Comparison of ENCODE assay signal across 25 cellular contexts in the genomic region with DNA sequence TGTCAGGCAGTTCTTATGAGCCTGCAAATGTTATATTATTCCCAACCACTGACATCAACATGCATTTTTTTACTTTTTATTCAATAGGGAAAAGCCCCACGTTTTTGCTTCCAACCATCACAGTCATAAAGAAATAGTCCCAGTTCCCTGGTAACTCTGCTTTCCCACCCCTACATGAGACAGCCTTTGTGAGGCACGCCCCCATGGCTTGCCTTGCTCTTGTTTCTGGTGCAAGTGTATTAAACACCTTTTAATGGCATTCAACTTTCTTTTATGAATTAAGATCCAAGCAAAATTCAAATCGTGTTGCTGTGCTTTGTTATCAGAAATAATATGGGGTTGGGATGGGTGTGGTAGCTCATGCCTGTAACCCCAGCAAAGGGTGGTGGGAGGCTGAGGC. TPM values are rescaled to one million over a fixed set of nuclear protein-coding genes. Genes with fewer than 3 reads are reported as not detected.
DNase-seq lines count a peak whose midpoint lies in the region; ATAC-seq and TF ChIP-seq lines count a peak whose summit lies in the region.
"Had no signal": no experiment of that assay in that cellular context is flagged by ENCODE, and none has a peak within 500 bp of the region (broad histone marks: within the 10 kb centered on the region; RNA-seq: fewer than 3 reads in every experiment).

No MANE protein-coding gene starts in this region.

- intact Hi-C loops in natural killer cell (cut with micrococcal nuclease) = no loop called here

- peak; percentile 30 for DNase-seq in putamen (ENCODE audit: low spot score)
- DNase-seq in natural killer cell = no peak
- DNase-seq: 8988T; ACHN; AML-193; BE2C; C1 segment of cervical spinal cord; Caco-2; Calu3; CD4-positive, alpha-beta memory T cell; CD4-positive, alpha-beta T cell; CD4-positive, CD25-positive, alpha-beta regulatory T cell; CD8-positive, alpha-beta memory T cell; CD8-positive, alpha-beta T cell; COR-L47; DMS 273 treated with DMSO at 0.1 percent for 48 hours; DMS153; DMS53; DMS79; DMS79 treated with DMSO at 0.1 percent for 48 hours; DND-41; EL had no signal

- H3K27ac Mint-ChIP-seq in natural killer cell = no peak overlapping the region
- H3K27ac Mint-ChIP-seq: B cell; CD14-positive monocyte; CD4-positive, alpha-beta T cell; CD4-positive, CD25-positive, alpha-beta regulatory T cell; CD8-positive, alpha-beta memory T cell; CD8-positive, alpha-beta T cell had no signal

- no peaks in the 10 kb centered on the region for H3K27me3 Mint-ChIP-seq in natural killer cell (ENCODE audit: low read depth in 2 of 2)
- H3K27me3 Mint-ChIP-seq: B cell; CD4-positive, alpha-beta memory T cell; CD4-positive, alpha-beta T cell; CD4-positive, CD25-positive, alpha-beta regulatory T cell; CD8-positive, alpha-beta memory T cell had no signal

- peaks cover 0 to 8% of the 10 kb centered on the region in 2 donors for H3K9me3 Mint-ChIP-seq in natural killer cell

- no peak for ATAC-seq in natural killer cell
- ATAC-seq: A549; CD8-positive, alpha-beta T cell had no signal

- no peak overlapping the region for H3K4me3 Mint-ChIP-seq in natural killer cell
- H3K4me3 Mint-ChIP-seq: B cell; CD14-positive monocyte; CD4-positive, alpha-beta memory T cell; CD4-positive, alpha-beta T cell; CD4-positive, CD25-positive, alpha-beta regulatory T cell; CD8-positive, alpha-beta T cell had no signal

- TF ChIP-seq CTCF in natural killer cell (IDR thresholded peaks at IDR 0.05) = no peak

- H3K4me1 Mint-ChIP-seq in natural killer cell = no peaks in the 10 kb centered on the region
- H3K4me1 Mint-ChIP-seq: B cell; CD14-positive monocyte; CD4-positive, alpha-beta memory T cell; CD4-positive, CD25-positive, alpha-beta regulatory T cell; CD8-positive, alpha-beta memory T cell had no signal

- H3K36me3 Mint-ChIP-seq in natural killer cell = peaks cover 7% of the 10 kb centered on the region

RNA-seq across cellular contexts. Expression of a gene that starts 54.2 kb away (rescaled TPM):
- total RNA-seq in natural killer cell = 10 to 100 TPM; 15.7 to 21.0 (median 18.7) TPM

RNA-seq across cellular contexts. Expression of a gene that starts 54.3 kb away (rescaled TPM):
- total RNA-seq in natural killer cell = 10 to 100 TPM; 48.1 to 57.0 (median 50.4) TPM
